ENCODE assay signal across 2 cellular contexts in genomic region chr19:35134601-35135091, GRCh38.
TF ChIP-seq lines count a peak whose summit lies in the region.

TSS of gene LGI4 (minus strand) at chr19:35135059. CDS start at chr19:35134680, 379 bp downstream.

TF ChIP-seq in IMR-90, 13 proteins besides CTCF, POLR2A, EP300 and RAD21:
- TF ChIP-seq RCOR1 (IDR thresholded peaks at IDR 0.05; ENCODE audit: insufficient replicate concordance, low read length) (no peak), MAZ (IDR thresholded peaks at IDR 0.05; ENCODE audit: borderline replicate concordance, low read depth, low read length) (no peak), MXI1 (IDR thresholded peaks at IDR 0.05; ENCODE audit: borderline replicate concordance, low read depth, low read length) (no peak), FOS (IDR thresholded peaks at IDR 0.05; ENCODE audit: low read depth, low read length) (no peak), RFX5 (IDR thresholded peaks at IDR 0.05; ENCODE audit: low read depth, low read length) (no peak), ELK1 (IDR thresholded peaks at IDR 0.05; ENCODE audit: borderline replicate concordance, low read depth, low read length) (no peak), NFE2L2 (IDR thresholded peaks at IDR 0.05; ENCODE audit: low read depth, low read length) (no peak), SMC3 (IDR thresholded peaks at IDR 0.05; ENCODE audit: low read depth, low read length) (no peak), BHLHE40 (IDR thresholded peaks at IDR 0.05; ENCODE audit: low read depth, low read length) (no peak), USF2 (IDR thresholded peaks at IDR 0.05; ENCODE audit: low read depth, low read length) (no peak), CEBPB (IDR thresholded peaks at IDR 0.05; ENCODE audit: low read depth, low read length) (no peak), CHD1 (IDR thresholded peaks at IDR 0.05; ENCODE audit: low read depth, low read length) (no peak), MAFK (IDR thresholded peaks at IDR 0.05; ENCODE audit: low read depth, low read length) (no peak)

TF ChIP-seq in H1, 55 proteins besides CTCF, POLR2A, EP300 and RAD21:
- no peak for TF ChIP-seq ATF2 (IDR thresholded peaks at IDR 0.05; ENCODE audit: low read length)
- no peak for TF ChIP-seq JUN (IDR thresholded peaks at IDR 0.05; ENCODE audit: low read depth, low read length)
- TF ChIP-seq E2F6 (IDR thresholded peaks at IDR 0.05), result no peak
- TF ChIP-seq USF2 (IDR thresholded peaks at IDR 0.05; ENCODE audit: low read length), result no peak
- no peak for TF ChIP-seq TAF7 (optimal IDR thresholded peaks at IDR 0.05; ENCODE audit: borderline replicate concordance, low read depth, low read length)
- TF ChIP-seq GTF2F1 (IDR thresholded peaks at IDR 0.05; ENCODE audit: borderline replicate concordance, low read depth, low read length), result no peak
- TF ChIP-seq BCL11A (IDR thresholded peaks at IDR 0.05; ENCODE audit: low read depth in 2 of 2, low read length in 2 of 2), result no peak
- no peak for TF ChIP-seq RXRA (IDR thresholded peaks at IDR 0.05; ENCODE audit: insufficient read depth, low read depth, low read length)
- no peak for TF ChIP-seq POU5F1 (IDR thresholded peaks at IDR 0.05; ENCODE audit: low read depth, low read length)
- TF ChIP-seq RBBP5 (IDR thresholded peaks at IDR 0.05; ENCODE audit: borderline replicate concordance, low read depth, low read length), result no peak
- TF ChIP-seq SUZ12 (IDR thresholded peaks at IDR 0.05; ENCODE audit: low read length), result no peak
- TF ChIP-seq BRCA1 (IDR thresholded peaks at IDR 0.05; ENCODE audit: low read depth, low read length), result no peak
